Comparison of ENCODE assay signal across 1 cellular context in genomic region chr22:42752230-42752746, GRCh38.
TF ChIP-seq lines count a peak whose summit lies in the region.

No MANE protein-coding gene starts in this region.

TF ChIP-seq in IMR-90, 13 proteins besides CTCF, POLR2A, EP300 and RAD21:
- TF ChIP-seq, protein P1, sequence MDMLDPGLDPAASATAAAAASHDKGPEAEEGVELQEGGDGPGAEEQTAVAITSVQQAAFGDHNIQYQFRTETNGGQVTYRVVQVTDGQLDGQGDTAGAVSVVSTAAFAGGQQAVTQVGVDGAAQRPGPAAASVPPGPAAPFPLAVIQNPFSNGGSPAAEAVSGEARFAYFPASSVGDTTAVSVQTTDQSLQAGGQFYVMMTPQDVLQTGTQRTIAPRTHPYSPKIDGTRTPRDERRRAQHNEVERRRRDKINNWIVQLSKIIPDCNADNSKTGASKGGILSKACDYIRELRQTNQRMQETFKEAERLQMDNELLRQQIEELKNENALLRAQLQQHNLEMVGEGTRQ (IDR thresholded peaks at IDR 0.05; ENCODE audit: low read depth, low read length), result no peak
- TF ChIP-seq CHD1 (IDR thresholded peaks at IDR 0.05; ENCODE audit: low read depth, low read length), result no peak
- no peak for TF ChIP-seq FOS (IDR thresholded peaks at IDR 0.05; ENCODE audit: low read depth, low read length)
- no peak for TF ChIP-seq SMC3 (IDR thresholded peaks at IDR 0.05; ENCODE audit: low read depth, low read length)
- TF ChIP-seq MAZ (IDR thresholded peaks at IDR 0.05; ENCODE audit: borderline replicate concordance, low read depth, low read length), result no peak
- no peak for TF ChIP-seq NFE2L2 (IDR thresholded peaks at IDR 0.05; ENCODE audit: low read depth, low read length)
- TF ChIP-seq MAFK (IDR thresholded peaks at IDR 0.05; ENCODE audit: low read depth, low read length), result no peak
- TF ChIP-seq RCOR1 (IDR thresholded peaks at IDR 0.05; ENCODE audit: insufficient replicate concordance, low read length), result no peak
- TF ChIP-seq RFX5 (IDR thresholded peaks at IDR 0.05; ENCODE audit: low read depth, low read length), result no peak
- TF ChIP-seq ELK1 (IDR thresholded peaks at IDR 0.05; ENCODE audit: borderline replicate concordance, low read depth, low read length), result no peak
- TF ChIP-seq CEBPB (IDR thresholded peaks at IDR 0.05; ENCODE audit: low read depth, low read length), result no peak
- TF ChIP-seq MXI1 (IDR thresholded peaks at IDR 0.05; ENCODE audit: borderline replicate concordance, low read depth, low read length), result no peak
- no peak for TF ChIP-seq BHLHE40 (IDR thresholded peaks at IDR 0.05; ENCODE audit: low read depth, low read length)
